ENCODE assay signal across 1 cellular context in genomic region chr15:74171965-74172541, GRCh38.
TF ChIP-seq lines count a peak whose summit lies in the region.

No MANE protein-coding gene starts in this region.

TF ChIP-seq in GM12878, 131 proteins besides CTCF, POLR2A, EP300 and RAD21:
- no peak for TF ChIP-seq NR2F1 (conservative IDR thresholded peaks at IDR 0.05)
- no peak for TF ChIP-seq LARP7 (IDR thresholded peaks at IDR 0.05)
